ENCODE assay signal across 1 cellular context in genomic region chr10:43259248-43259980, GRCh38.
TF ChIP-seq lines count a peak whose summit lies in the region.

No MANE protein-coding gene starts in this region.

TF ChIP-seq in WTC11, 78 proteins besides CTCF, POLR2A, EP300 and RAD21 (continued from another document):
- TF ChIP-seq ZNF671 (CRISPR knock-in tag; IDR thresholded peaks at IDR 0.05), result no peak
- TF ChIP-seq STAT6 (CRISPR knock-in tag; conservative IDR thresholded peaks at IDR 0.05; ENCODE audit: low read depth), result no peak
- no peak for TF ChIP-seq FOXK1 (CRISPR knock-in tag; IDR thresholded peaks at IDR 0.05)
- no peak for TF ChIP-seq GTF2I (CRISPR knock-in tag; conservative IDR thresholded peaks at IDR 0.05)
- TF ChIP-seq ARID4B (CRISPR knock-in tag; IDR thresholded peaks at IDR 0.05; ENCODE audit: borderline replicate concordance), result no peak
- TF ChIP-seq CBFB (CRISPR knock-in tag; IDR thresholded peaks at IDR 0.05; ENCODE audit: low read depth), result no peak
- no peak for TF ChIP-seq ELF4 (CRISPR knock-in tag; IDR thresholded peaks at IDR 0.05; ENCODE audit: low read depth)
- no peak for TF ChIP-seq CREM (CRISPR knock-in tag; IDR thresholded peaks at IDR 0.05)
- no peak for TF ChIP-seq ZNF512 (CRISPR knock-in tag; IDR thresholded peaks at IDR 0.05; ENCODE audit: borderline replicate concordance)
- TF ChIP-seq SMAD4 (CRISPR knock-in tag; IDR thresholded peaks at IDR 0.05), result no peak
- no peak for TF ChIP-seq FOXP4 (CRISPR knock-in tag; IDR thresholded peaks at IDR 0.05)
- TF ChIP-seq OVOL2 (CRISPR knock-in tag; IDR thresholded peaks at IDR 0.05; ENCODE audit: borderline replicate concordance), result no peak
- no peak for TF ChIP-seq ZSCAN18 (CRISPR knock-in tag; IDR thresholded peaks at IDR 0.05)
- TF ChIP-seq ZNF121 (CRISPR knock-in tag; IDR thresholded peaks at IDR 0.05), result no peak
